In genomic region chr16:84458606-84459516, GRCh38 we compare ENCODE assay signal across 19 cellular contexts.
"Had no signal": no experiment of that assay in that cellular context is flagged by ENCODE, and none has a peak within 500 bp of the region (broad histone marks: within the 10 kb centered on the region; RNA-seq: fewer than 3 reads in every experiment).

No MANE protein-coding gene starts in this region.

- H3K4me3 Mint-ChIP-seq: activated CD4-positive, alpha-beta T cell treated with anti-CD3 and anti-CD28 coated beads, Interleukin-2, amount 10 ng/mL, durations not matched to agents 24 days and 14 days; activated naive CD8-positive, alpha-beta T cell; activated T-cell treated with anti-CD3 and anti-CD28 coated beads, Interleukin-2, amount 50 U/mL, for 4 hours; effector memory CD8-positive, alpha-beta T cell; naive B cell; T-helper 2 cell treated with Interferon-gamma antibody and Interleukin-4, amounts not matched to agents 5 μg/mL and 100 μg/mL, for 36 hours had no signal

- H3K27ac ChIP-seq: brain microvascular endothelial cell, epithelial cell of prostate, prostate gland, right lobe of liver, thoracic aorta, uterus had no signal

- H3K4me3 ChIP-seq: lung, prostate gland, right lobe of liver, thoracic aorta, uterus had no signal

- H3K9me3 ChIP-seq: prostate gland, right lobe of liver, SJCRH30, thoracic aorta, uterus had no signal

- ATAC-seq: activated T-cell treated with anti-CD3 and anti-CD28 coated beads, Interleukin-2, amount 50 U/mL, for 4 hours; effector memory CD8-positive, alpha-beta T cell had no signal

- H3K27ac Mint-ChIP-seq: activated CD4-positive, alpha-beta T cell treated with anti-CD3 and anti-CD28 coated beads, Interleukin-2, amount 10 ng/mL, durations not matched to agents 24 days and 14 days; activated naive CD8-positive, alpha-beta T cell; effector memory CD8-positive, alpha-beta T cell; T-helper 2 cell treated with Interferon-gamma antibody and Interleukin-4, amounts not matched to agents 5 μg/mL and 100 μg/mL, for 36 hours had no signal

- H3K36me3 Mint-ChIP-seq: activated naive CD8-positive, alpha-beta T cell had no signal

- H3K36me3 ChIP-seq: prostate gland, right lobe of liver, uterus had no signal

- H3K9me3 Mint-ChIP-seq: activated CD4-positive, alpha-beta T cell treated with anti-CD3 and anti-CD28 coated beads, Interleukin-2, amount 10 ng/mL, durations not matched to agents 24 days and 14 days; activated T-cell treated with anti-CD3 and anti-CD28 coated beads, Interleukin-2, amount 50 U/mL, for 4 hours; effector memory CD8-positive, alpha-beta T cell; T-helper 2 cell treated with Interferon-gamma antibody and Interleukin-4, amounts not matched to agents 5 μg/mL and 100 μg/mL, for 36 hours had no signal

- DNase-seq: activated CD4-positive, alpha-beta T cell treated with anti-CD3 and anti-CD28 coated beads, Interleukin-2, amount 10 ng/mL, durations not matched to agents 24 days and 14 days; activated CD4-positive, CD25-positive, alpha-beta regulatory T cell; activated gamma-delta T cell; activated T-cell treated with anti-CD3 and anti-CD28 coated beads, Interleukin-2, amount 50 U/mL, for 4 hours; anterior cingulate cortex; brain microvascular endothelial cell; dermis blood vessel endothelial cell; effector memory CD8-positive, alpha-beta T cell; naive B cell; stimulated activated CD4-positive, alpha-beta T cell treated with anti-CD3 and anti-CD28 coated beads, Interleukin-1b, Interleukin-23, amount 100 ng/mL, for 48 hours had no signal

- H3K27me3 Mint-ChIP-seq: activated CD4-positive, alpha-beta T cell treated with anti-CD3 and anti-CD28 coated beads, Interleukin-2, amount 10 ng/mL, durations not matched to agents 24 days and 14 days; activated naive CD8-positive, alpha-beta T cell; effector memory CD8-positive, alpha-beta T cell; naive B cell had no signal

- H3K4me1 ChIP-seq: prostate gland, right lobe of liver, uterus had no signal

- H3K4me1 Mint-ChIP-seq: activated CD4-positive, alpha-beta T cell treated with anti-CD3 and anti-CD28 coated beads, Interleukin-2, amount 10 ng/mL, durations not matched to agents 24 days and 14 days; naive B cell had no signal

- H3K27me3 ChIP-seq: brain microvascular endothelial cell, right lobe of liver, SJCRH30, uterus had no signal
